In genomic region chr4:82711158-82711785, GRCh38 we compare ENCODE assay signal across 16 cellular contexts.
DNase-seq lines count a peak whose midpoint lies in the region; ATAC-seq and TF ChIP-seq lines count a peak whose summit lies in the region.
"Had no signal": no experiment of that assay in that cellular context is flagged by ENCODE, and none has a peak within 500 bp of the region (broad histone marks: within the 10 kb centered on the region; RNA-seq: fewer than 3 reads in every experiment).

No MANE protein-coding gene starts in this region.

- H2BK12ac ChIP-seq in H9 (ENCODE audit: insufficient read length, low read depth, low read length), result no peak overlapping the region

- H2AFZ ChIP-seq in H9 (ENCODE audit: low read length), result no peak overlapping the region

- H3K27ac ChIP-seq in H9 (ENCODE audit: insufficient read length, low read depth, low read length) (no peak overlapping the region), cingulate gyrus (ENCODE audit: low read depth, low read length) (peak overlapping the region; percentile 80), mesendoderm (ENCODE audit: low read depth, low read length) (peak overlapping the region; percentile 41)
- H3K27ac ChIP-seq: A549 had no signal

- H3K56ac ChIP-seq in H9 (ENCODE audit: insufficient read length, low read depth, low read length) (no peak overlapping the region), mesendoderm (ENCODE audit: low read length) (peak overlapping the region; percentile 30)

- H3K18ac ChIP-seq in H9 (ENCODE audit: insufficient read length, low read depth, low read length) (no peak overlapping the region), mesendoderm (ENCODE audit: low read length) (no peak overlapping the region)

- H4K91ac ChIP-seq in H9 (ENCODE audit: insufficient read length, low read depth, low read length), result no peak overlapping the region

- H3K23ac ChIP-seq in H9 (ENCODE audit: insufficient read length, low read depth, low read length), result no peak overlapping the region
- no peak overlapping the region for H3K23ac ChIP-seq in mesendoderm (ENCODE audit: low read length)

- peaks cover 19% of the 10 kb centered on the region for H3K27me3 Mint-ChIP-seq in H9 (ENCODE audit: low read depth)
- peaks cover 3% of the 10 kb centered on the region for H3K27me3 Mint-ChIP-seq in activated naive CD8-positive, alpha-beta T cell treated with anti-CD3 and anti-CD28 coated beads for 36 hours

- H3K4me2 ChIP-seq in H9 (ENCODE audit: insufficient read depth, insufficient read length, low read length) (no peak overlapping the region), mesendoderm (ENCODE audit: low read length) (no peak overlapping the region)
- H3K4me2 ChIP-seq: A549, SK-N-SH had no signal

- H2AK5ac ChIP-seq in H9 (ENCODE audit: insufficient read length, low read length) (no peak overlapping the region), mesendoderm (ENCODE audit: low read length) (peak overlapping the region; percentile 40)

- H2BK120ac ChIP-seq in H9 (ENCODE audit: low read depth, low read length, poor library complexity, severe bottlenecking), result no peak overlapping the region
- H2BK120ac ChIP-seq in mesendoderm (ENCODE audit: low read depth, low read length), result no peak overlapping the region

- H4K5ac ChIP-seq in H9 (ENCODE audit: insufficient read length, low read depth, low read length) (no peak overlapping the region), mesendoderm (ENCODE audit: low read length) (no peak overlapping the region)

- H3K36me3 ChIP-seq in BE2C (no peaks in the 10 kb centered on the region), mesendoderm (ENCODE audit: control insufficient read depth, insufficient read depth, low read length) (no peaks in the 10 kb centered on the region)
- H3K36me3 ChIP-seq: HAP-1 had no signal

- ATAC-seq in stimulated activated naive CD8-positive, alpha-beta T cell treated with anti-CD3 and anti-CD28 coated beads, Interleukin-15, Interleukin-2, amounts not matched to agents 100 U/mL and 50 U/mL, for 24 hours, result no peak
- ATAC-seq: A549 had no signal

- no peaks in the 10 kb centered on the region for H3K79me2 ChIP-seq in H9 (ENCODE audit: insufficient read depth, low read length)
- H3K79me2 ChIP-seq in mesendoderm (ENCODE audit: control insufficient read depth, insufficient read depth, low read length), result no peaks in the 10 kb centered on the region

- no peak overlapping the region for H3T11ph ChIP-seq in H9 (ENCODE audit: low read length)

- DNase-seq in BE2C (no peak), H9 (no peak), mesendoderm (no peak), midbrain (lab: John Stamatoyannopoulos, UW) (no peak)
- DNase-seq in activated naive CD8-positive, alpha-beta T cell treated with anti-CD3 and anti-CD28 coated beads for 36 hours, result no peak
- DNase-seq in stimulated activated naive CD8-positive, alpha-beta T cell treated with anti-CD3 and anti-CD28 coated beads, Interleukin-15, Interleukin-2, amounts not matched to agents 100 U/mL and 50 U/mL, for 24 hours, result no peak
- DNase-seq: KBM-7, NCI-H1436, NCI-H2029 treated with DMSO at 0.1 percent for 48 hours, NCI-H510A treated with DMSO at 0.1 percent for 48 hours, SHP77, SK-N-SH had no signal

- H3K36me3 Mint-ChIP-seq in H9 (ENCODE audit: insufficient read depth in 1 of 3, low read depth in 3 of 3), result no peaks in the 10 kb centered on the region
- H3K36me3 Mint-ChIP-seq in activated naive CD8-positive, alpha-beta T cell treated with anti-CD3 and anti-CD28 coated beads for 36 hours, result no peaks in the 10 kb centered on the region
- H3K36me3 Mint-ChIP-seq: CD14-positive monocyte had no signal

- H3K4ac ChIP-seq in H9 (ENCODE audit: low read depth, low read length) (no peak overlapping the region), mesendoderm (ENCODE audit: low read depth, low read length) (no peak overlapping the region)

- no peaks in the 10 kb centered on the region for H4K20me1 ChIP-seq in H9 (ENCODE audit: control insufficient read depth, insufficient read depth, insufficient read length)

- H3K23me2 ChIP-seq in H9 (ENCODE audit: insufficient read length, low read depth, low read length, poor library complexity, severe bottlenecking), result no peaks in the 10 kb centered on the region

- H3K79me1 ChIP-seq in H9 (ENCODE audit: insufficient read depth, low read depth, low read length, poor library complexity, severe bottlenecking) (no peaks in the 10 kb centered on the region), mesendoderm (ENCODE audit: low read length) (no peaks in the 10 kb centered on the region)

- H3K14ac ChIP-seq in H9 (ENCODE audit: insufficient read depth, low read length), result no peak overlapping the region

- H3K4me1 ChIP-seq in BE2C, result no peaks in the 10 kb centered on the region
- H3K4me1 ChIP-seq in H9 (ENCODE audit: insufficient read depth, low read length), result no peaks in the 10 kb centered on the region
- H3K4me1 ChIP-seq in mesendoderm (ENCODE audit: control insufficient read depth, low read depth, low read length), result peaks cover 5% of the 10 kb centered on the region

- no peak overlapping the region for H3K27ac Mint-ChIP-seq in H9
- no peak overlapping the region for H3K27ac Mint-ChIP-seq in activated naive CD8-positive, alpha-beta T cell treated with anti-CD3 and anti-CD28 coated beads for 36 hours
- H3K27ac Mint-ChIP-seq: CD14-positive monocyte had no signal

- no CpG with 5 or more reads among the region's 7 CpGs for WGBS in H9 (ENCODE audit: extremely low coverage, insufficient read length, low lambda C conversion rate)
- no CpG with 5 or more reads among the region's 7 CpGs for WGBS in mesendoderm (ENCODE audit: extremely low coverage, insufficient coverage, low lambda C conversion rate)

- H2BK15ac ChIP-seq in H9 (ENCODE audit: low read depth, low read length), result no peak overlapping the region
- no peak overlapping the region for H2BK15ac ChIP-seq in mesendoderm (replicated peaks; ENCODE audit: low read depth)

- H3K27me3 ChIP-seq in BE2C, result no peaks in the 10 kb centered on the region
- 0 out of 2 replicates have a peak, but pooled peaks cover 2% of the 10 kb centered on the region for H3K27me3 ChIP-seq in H9 (ENCODE audit: insufficient read depth, low read length)
- no peaks in the 10 kb centered on the region for H3K27me3 ChIP-seq in mesendoderm (ENCODE audit: insufficient read depth, low read length, poor library complexity)

- H3K9me3 ChIP-seq in BE2C (no peaks in the 10 kb centered on the region), H9 (ENCODE audit: control insufficient read depth, low read depth, low read length) (no peaks in the 10 kb centered on the region)
- H3K9me3 ChIP-seq: A549, HAP-1, SK-N-SH had no signal

- no peaks in the 10 kb centered on the region for H3K9me3 Mint-ChIP-seq in H9
- no peaks in the 10 kb centered on the region for H3K9me3 Mint-ChIP-seq in activated naive CD8-positive, alpha-beta T cell treated with anti-CD3 and anti-CD28 coated beads for 36 hours
- H3K9me3 Mint-ChIP-seq: CD14-positive monocyte had no signal

- no peak overlapping the region for H3K4me3 Mint-ChIP-seq in H9
- no peak overlapping the region for H3K4me3 Mint-ChIP-seq in activated naive CD8-positive, alpha-beta T cell treated with anti-CD3 and anti-CD28 coated beads for 36 hours
- H3K4me3 Mint-ChIP-seq: CD14-positive monocyte had no signal

- H2BK5ac ChIP-seq in H9 (ENCODE audit: insufficient read length, low read length), result no peak overlapping the region
- H2BK5ac ChIP-seq in mesendoderm (ENCODE audit: low read length), result peak overlapping the region; percentile 23

- H3K4me3 ChIP-seq in BE2C (ENCODE audit: low read depth, low read length) (no peak overlapping the region), mesendoderm (ENCODE audit: low read length) (no peak overlapping the region)
- H3K4me3 ChIP-seq: A549, HAP-1 had no signal

- H4K8ac ChIP-seq in H9 (replicated peaks; ENCODE audit: insufficient read length, low read depth, low read length), result no peak overlapping the region
- H4K8ac ChIP-seq in mesendoderm (ENCODE audit: low read depth, low read length), result no peak overlapping the region

- H3K9ac ChIP-seq in H9 (ENCODE audit: extremely low read depth, insufficient read length, low read length) (no peak overlapping the region), mesendoderm (ENCODE audit: low read length) (no peak overlapping the region)
- H3K9ac ChIP-seq: SK-N-SH had no signal

- H3K4me1 Mint-ChIP-seq in H9, result peaks cover 9 to 19% of the 10 kb centered on the region in 2 experiments
- H3K4me1 Mint-ChIP-seq in activated naive CD8-positive, alpha-beta T cell treated with anti-CD3 and anti-CD28 coated beads for 36 hours, result no peaks in the 10 kb centered on the region

- TF ChIP-seq CTCF in BE2C (IDR thresholded peaks at IDR 0.05; ENCODE audit: low read depth, low read length) (peak; percentile 23; the same call in 1 of the 2 replicates), H9 (conservative IDR thresholded peaks at IDR 0.05) (0 out of 3 replicates have a peak, but pooled peaks have one; percentile 26)

- no peak overlapping the region for H2BK20ac ChIP-seq in H9 (ENCODE audit: low read depth, low read length, poor library complexity, severe bottlenecking)
